In the genomic region with DNA sequence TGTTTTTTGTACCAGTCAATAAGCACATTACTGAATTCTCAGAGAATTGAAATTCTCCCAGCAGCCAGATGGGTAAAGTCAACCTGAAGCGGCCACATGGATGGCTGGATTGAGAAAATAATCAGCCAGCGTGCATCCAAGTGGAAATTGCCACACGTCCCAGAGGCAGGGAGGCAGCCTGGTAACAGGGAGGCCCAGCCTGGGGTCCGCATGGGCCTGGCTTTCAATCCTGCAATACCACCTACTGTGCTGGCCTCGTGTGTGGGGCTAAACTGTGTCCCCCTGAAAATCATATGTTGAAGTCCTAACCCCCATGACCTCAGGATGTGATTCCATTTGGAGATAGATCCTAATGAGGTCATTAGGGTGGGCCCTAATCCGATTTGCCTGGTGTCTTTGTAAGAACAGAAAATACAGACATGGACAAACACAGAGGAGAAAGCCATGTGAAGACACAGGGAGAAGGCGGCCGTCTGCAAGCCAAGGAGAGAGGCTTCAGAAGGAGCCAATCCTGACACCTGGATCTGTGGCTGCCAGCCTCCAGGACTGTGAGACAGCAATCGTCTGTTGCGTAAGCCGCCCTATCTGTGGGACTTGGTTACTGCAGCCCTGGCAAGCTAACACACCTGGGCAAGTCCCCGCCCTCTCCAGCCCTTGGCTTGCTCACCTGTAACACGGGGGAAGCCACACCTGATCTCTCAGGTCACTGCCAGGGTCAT, we compare ENCODE assay signal across 11 cellular contexts.
DNase-seq lines count a peak whose midpoint lies in the region; ATAC-seq, FAIRE-seq and TF ChIP-seq lines count a peak whose summit lies in the region.
"Had no signal": no experiment of that assay in that cellular context is flagged by ENCODE, and none has a peak within 500 bp of the region (broad histone marks: within the 10 kb centered on the region; RNA-seq: fewer than 3 reads in every experiment).

No MANE protein-coding gene starts in this region.

- H3K79me2 ChIP-seq in DND-41 (ENCODE audit: insufficient read depth, low read length) (no peaks in the 10 kb centered on the region), KMS-11 (ENCODE audit: insufficient read depth, low read depth) (no peaks in the 10 kb centered on the region), K562 (ENCODE audit: control insufficient read depth, insufficient read depth, low read length) (no peaks in the 10 kb centered on the region)

- TF ChIP-seq CTCF in DND-41 (IDR thresholded peaks at IDR 0.05; ENCODE audit: borderline replicate concordance, extremely low read depth, low read length, poor library complexity, severe bottlenecking), result peak; percentile 52
- TF ChIP-seq CTCF in KMS-11 (conservative IDR thresholded peaks at IDR 0.05; ENCODE audit: low read depth, low read length), result 0 out of 2 replicates have a peak, but pooled peaks have one; percentile 17
- peak in 2 of 3 experiments; percentile 20 to 42; a peak in 1 of 6 replicates for TF ChIP-seq CTCF in K562 (IDR thresholded peaks at IDR 0.05 in 2 of 3, conservative IDR thresholded peaks at IDR 0.05 in 1 of 3; ENCODE audit: insufficient read depth in 2 of 3, low read depth in 1 of 3, low read length in 3 of 3)

- 0 out of 2 replicates have a peak, but pooled peaks cover 2% of the 10 kb centered on the region for H4K20me1 ChIP-seq in DND-41 (ENCODE audit: insufficient read depth, low read length)
- no peaks in the 10 kb centered on the region for H4K20me1 ChIP-seq in KMS-11 (ENCODE audit: insufficient read depth)
- H4K20me1 ChIP-seq in K562 (replicated peaks; ENCODE audit: control insufficient read depth, insufficient read depth, low read length), result peaks cover 10% of the 10 kb centered on the region; the same call in 1 of the 2 replicates

- CTCF ChIA-PET in K562 (lab: Yijun Ruan, JAX; ENCODE audit: low intra/inter-chr PET ratio), result no interaction called here

- H3K27me3 ChIP-seq in DND-41 (ENCODE audit: insufficient read depth, low read length, poor library complexity), result no peaks in the 10 kb centered on the region
- no peaks in the 10 kb centered on the region for H3K27me3 ChIP-seq in KMS-11 (ENCODE audit: insufficient read depth, low read depth)
- peaks cover 0 to 42% of the 10 kb centered on the region in 2 experiments; a peak in 2 of 5 replicates for H3K27me3 ChIP-seq in K562 (ENCODE audit: control insufficient read depth in 2 of 2, insufficient read depth in 2 of 2, low read length in 2 of 2)

- in situ Hi-C loops in K562 (cut with MboI), result no loop called here

- TF ChIP-seq RAD21 in K562 (CRISPR knock-in tag; conservative IDR thresholded peaks at IDR 0.05 in 1 of 2, IDR thresholded peaks at IDR 0.05 in 1 of 2), result no peak

- no peak for FAIRE-seq in K562 (lab: Jason Lieb, UNC)
- FAIRE-seq in RCC 7860 (lab: Jason Lieb, UNC), result no peak

- H3K9me1 ChIP-seq in K562 (ENCODE audit: control insufficient read depth, insufficient read depth, low read length), result no peaks in the 10 kb centered on the region

- H2AFZ ChIP-seq in DND-41 (ENCODE audit: low read depth, low read length) (no peak overlapping the region), KMS-11 (ENCODE audit: low read depth) (no peak overlapping the region), K562 (ENCODE audit: low read depth, low read length) (no peak overlapping the region)

- H3K4me1 ChIP-seq in DND-41 (ENCODE audit: insufficient read depth, low read length) (no peaks in the 10 kb centered on the region), KMS-11 (ENCODE audit: low read depth, poor library complexity, severe bottlenecking) (no peaks in the 10 kb centered on the region), K562 (replicated peaks in 1 of 2; ENCODE audit: control insufficient read depth in 2 of 2, insufficient read depth in 2 of 2, low read length in 2 of 2) (peaks cover 0 to 5% of the 10 kb centered on the region in 2 experiments; a peak in 2 of 5 replicates)

- TF ChIP-seq POLR2A in K562 (conservative IDR thresholded peaks at IDR 0.05), result no peak

- H3K9ac ChIP-seq in DND-41 (ENCODE audit: low read depth, low read length) (no peak overlapping the region), KMS-11 (no peak overlapping the region), K562 (ENCODE audit: insufficient read depth in 1 of 2, low read depth in 2 of 2, low read length in 2 of 2) (no peak overlapping the region)

- 0% methylated on average over 13 of the region's 13 CpGs for WGBS in K562 (ENCODE audit: insufficient coverage, low coverage, missing lambda C conversion rate)

- H3K4me3 ChIP-seq in DND-41 (ENCODE audit: low read depth in 1 of 2, low read length in 2 of 2) (no peak overlapping the region), KMS-11 (IDR thresholded peaks at IDR 0.05; ENCODE audit: insufficient read depth, low read depth, low read length) (no peak overlapping the region), K562 (no peak overlapping the region)
- H3K4me3 ChIP-seq: SK-N-MC had no signal

- no peak for ATAC-seq in DND-41 (ENCODE audit: insufficient read depth, low read depth)
- ATAC-seq in K562, result peak; percentile 75; the same call in 2 of the 3 replicates

- intact Hi-C loops in K562 (cut with micrococcal nuclease), result no loop called here

- H3K27ac ChIP-seq in DND-41 (ENCODE audit: low read length), result no peak overlapping the region
- no peak overlapping the region for H3K27ac ChIP-seq in KMS-11
- no peak overlapping the region for H3K27ac ChIP-seq in K562 (ENCODE audit: extremely low read depth, low read depth, low read length)
- H3K27ac ChIP-seq: SK-N-MC had no signal

- no TSS peak for BruUV-seq in K562 (replicated peaks; lab: Mats Ljungman, UMichigan)

- H3K36me3 ChIP-seq in DND-41 (ENCODE audit: insufficient read depth, low read length) (no peaks in the 10 kb centered on the region), KMS-11 (ENCODE audit: insufficient read depth) (no peaks in the 10 kb centered on the region), K562 (ENCODE audit: control insufficient read depth, insufficient read depth, low read length) (no peaks in the 10 kb centered on the region)

- H3K9me3 ChIP-seq in DND-41 (ENCODE audit: insufficient read depth, low read length, severe bottlenecking) (no peaks in the 10 kb centered on the region), K562 (replicated peaks; ENCODE audit: control insufficient read depth, insufficient read depth, low read depth, low read length) (no peaks in the 10 kb centered on the region)

- no peak for DNase-seq in DND-41
- no peak for DNase-seq in K562 (ENCODE audit: extremely low read depth in 1 of 4, low spot score in 3 of 4)
- peak; percentile 79 for DNase-seq in mesenteric fat pad (ENCODE audit: low spot score)
- no peak for DNase-seq in anterior cingulate cortex (lab: John Stamatoyannopoulos, UW)
- no peak for DNase-seq in RCC 7860 (ENCODE audit: low spot score)
- DNase-seq in NCI-H187 treated with DMSO at 0.1 percent for 48 hours (lab: John Stamatoyannopoulos, UW), result no peak
- DNase-seq in dermis blood vessel endothelial cell, result no peak
- DNase-seq: activated CD8-positive, alpha-beta memory T cell treated with anti-CD3 and anti-CD28 coated beads, Interleukin-2, amount 50 U/mL, for 48 hours; immature natural killer cell had no signal

- H3K4me2 ChIP-seq in DND-41 (ENCODE audit: insufficient read depth, low read length) (no peak overlapping the region), KMS-11 (no peak overlapping the region), K562 (ENCODE audit: insufficient read depth, low read length) (no peak overlapping the region)

- no peak for TF ChIP-seq EP300 in K562 (IDR thresholded peaks at IDR 0.05; ENCODE audit: low read length)

- POLR2A ChIA-PET in K562 (lab: Yijun Ruan, JAX), result no interaction called here

TF ChIP-seq in K562, 482 proteins besides CTCF, POLR2A, EP300 and RAD21:
- TF ChIP-seq NFIC (IDR thresholded peaks at IDR 0.05) (no peak), CEBPB (tag; IDR thresholded peaks at IDR 0.05) (peak; percentile 74), TCFL5 (CRISPR knock-in tag; conservative IDR thresholded peaks at IDR 0.05) (no peak), U2AF1 (optimal IDR thresholded peaks at IDR 0.05; ENCODE audit: low read depth, low read length) (no peak), ZNF77 (CRISPR knock-in tag; IDR thresholded peaks at IDR 0.05) (no peak), CREB1 (IDR thresholded peaks at IDR 0.05) (no peak), CREB1 (CRISPR knock-in tag; IDR thresholded peaks at IDR 0.05) (no peak)
- TF ChIP-seq, protein P1, sequence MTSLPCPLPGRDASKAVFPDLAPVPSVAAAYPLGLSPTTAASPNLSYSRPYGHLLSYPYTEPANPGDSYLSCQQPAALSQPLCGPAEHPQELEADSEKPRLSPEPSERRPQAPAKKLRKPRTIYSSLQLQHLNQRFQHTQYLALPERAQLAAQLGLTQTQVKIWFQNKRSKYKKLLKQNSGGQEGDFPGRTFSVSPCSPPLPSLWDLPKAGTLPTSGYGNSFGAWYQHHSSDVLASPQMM (CRISPR knock-in tag; IDR thresholded peaks at IDR 0.05), result no peak
